Comparison of ENCODE assay signal across 19 cellular contexts in the genomic region with DNA sequence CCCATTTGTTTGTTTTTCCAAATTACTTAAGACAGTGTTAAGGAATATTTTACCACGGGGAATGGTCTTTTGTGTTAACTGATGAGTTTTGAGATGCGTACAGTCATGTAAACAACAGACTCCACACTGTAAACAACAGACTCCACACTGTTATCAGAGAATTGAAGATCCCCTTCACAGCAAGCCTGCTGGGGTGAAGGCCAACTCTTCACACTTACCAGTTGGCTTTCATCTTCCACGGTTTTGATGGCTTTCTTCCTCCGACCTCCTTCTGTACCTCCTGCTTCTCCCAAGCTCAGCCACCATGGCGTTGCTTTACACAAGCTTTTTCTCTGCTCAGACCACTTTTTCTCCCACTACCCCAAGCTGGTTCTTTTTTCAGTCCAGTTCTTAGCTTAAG.
A peak's percentile ranks its signal among the peaks of the same experiment; 100 is the strongest.
DNase-seq lines count a peak whose midpoint lies in the region; ATAC-seq and TF ChIP-seq lines count a peak whose summit lies in the region.
"Had no signal": no experiment of that assay in that cellular context is flagged by ENCODE, and none has a peak within 500 bp of the region (broad histone marks: within the 10 kb centered on the region; RNA-seq: fewer than 3 reads in every experiment).

No MANE protein-coding gene starts in this region.

- H3K4me1 Mint-ChIP-seq in endodermal cell, result peaks cover 42% of the 10 kb centered on the region
- no peaks in the 10 kb centered on the region for H3K4me1 Mint-ChIP-seq in naive thymus-derived CD4-positive, alpha-beta T cell
- H3K4me1 Mint-ChIP-seq: B cell had no signal

- no peaks in the 10 kb centered on the region for H3K36me3 Mint-ChIP-seq in endodermal cell (ENCODE audit: low read depth)
- no peaks in the 10 kb centered on the region for H3K36me3 Mint-ChIP-seq in naive thymus-derived CD4-positive, alpha-beta T cell
- H3K36me3 Mint-ChIP-seq: CD8-positive, alpha-beta T cell had no signal

- peaks cover 19% of the 10 kb centered on the region for H3K27me3 Mint-ChIP-seq in endodermal cell (ENCODE audit: insufficient read depth)
- peaks cover 0 to 21% (median 16%) of the 10 kb centered on the region in 5 donors for H3K27me3 Mint-ChIP-seq in naive thymus-derived CD4-positive, alpha-beta T cell
- H3K27me3 Mint-ChIP-seq: B cell had no signal

- 34 to 40% methylated on average over 1 to 5 of the region's 5 CpGs for WGBS in endodermal cell (ENCODE audit: insufficient coverage in 1 of 2, insufficient read length in 1 of 2), 2 experiments

- DNase-seq in ELF-1 (ENCODE audit: low read depth, low spot score) (peak; percentile 5), endodermal cell (peak; percentile 68), iPS-NIHi7 (ENCODE audit: extremely low spot score) (peak; percentile 28), colonic mucosa (no peak)
- no peak for DNase-seq in naive thymus-derived CD4-positive, alpha-beta T cell
- DNase-seq: AML-193; Caco-2; Calu3; CD4-positive, alpha-beta T cell; CD8-positive, alpha-beta T cell; DMS79 treated with DMSO at 0.1 percent for 48 hours; GDM1 had no signal

- H3K9me3 ChIP-seq in endodermal cell (ENCODE audit: control insufficient read depth, low read length) (no peaks in the 10 kb centered on the region), colonic mucosa (no peaks in the 10 kb centered on the region)
- no peaks in the 10 kb centered on the region for H3K9me3 ChIP-seq in naive thymus-derived CD4-positive, alpha-beta T cell (ENCODE audit: control insufficient read depth in 2 of 3, low read length in 3 of 3)
- H3K9me3 ChIP-seq: A549; BLaER1 treated with 17β-estradiol and CSF1 and Interleukin-3, amounts not matched to agents 10 nM and 100 nM; Caco-2 had no signal

- H3K36me3 ChIP-seq in endodermal cell (ENCODE audit: control insufficient read depth, insufficient read depth, low read length) (no peaks in the 10 kb centered on the region), colonic mucosa (no peaks in the 10 kb centered on the region)
- H3K36me3 ChIP-seq in naive thymus-derived CD4-positive, alpha-beta T cell (ENCODE audit: control insufficient read depth in 2 of 3, insufficient read depth in 3 of 3, low read length in 3 of 3), result no peaks in the 10 kb centered on the region
- H3K36me3 ChIP-seq: BLaER1 treated with 17β-estradiol and CSF1 and Interleukin-3, amounts not matched to agents 10 nM and 100 nM had no signal

- no peak for TF ChIP-seq CTCF in endodermal cell (conservative IDR thresholded peaks at IDR 0.05)
- TF ChIP-seq CTCF in colonic mucosa (IDR thresholded peaks at IDR 0.05), result no peak

- CTCF ChIA-PET in naive thymus-derived CD4-positive, alpha-beta T cell (lab: Charles Lee), result no interaction called here

- intact Hi-C loops in colonic mucosa (cut with DNase I), result no loop called here
- intact Hi-C loops in naive thymus-derived CD4-positive, alpha-beta T cell (cut with micrococcal nuclease), result no loop called here

- H3K27me3 ChIP-seq in endodermal cell (ENCODE audit: control insufficient read depth, insufficient read depth, low read length, poor library complexity, severe bottlenecking) (no peaks in the 10 kb centered on the region), colonic mucosa (no peaks in the 10 kb centered on the region)
- H3K27me3 ChIP-seq in naive thymus-derived CD4-positive, alpha-beta T cell (ENCODE audit: control insufficient read depth in 2 of 2, insufficient read depth in 2 of 2, low read length in 2 of 2), result no peaks in the 10 kb centered on the region
- H3K27me3 ChIP-seq: BLaER1 treated with 17β-estradiol and CSF1 and Interleukin-3, amounts not matched to agents 10 nM and 100 nM had no signal

- no peaks in the 10 kb centered on the region for H3K9me3 Mint-ChIP-seq in endodermal cell
- peaks cover 0 to 6% (median 0%) of the 10 kb centered on the region in 11 donors for H3K9me3 Mint-ChIP-seq in naive thymus-derived CD4-positive, alpha-beta T cell
- H3K9me3 Mint-ChIP-seq: CD8-positive, alpha-beta T cell had no signal

- POLR2A ChIA-PET in naive thymus-derived CD4-positive, alpha-beta T cell (lab: Charles Lee), result no interaction called here

- no peak overlapping the region for H3K27ac ChIP-seq in endodermal cell (ENCODE audit: low read depth, low read length)
- no peak overlapping the region for H3K27ac ChIP-seq in colonic mucosa
- no peak overlapping the region for H3K27ac ChIP-seq in naive thymus-derived CD4-positive, alpha-beta T cell (ENCODE audit: low read depth, low read length)
- H3K27ac ChIP-seq: 22Rv1; A549; BLaER1 treated with 17β-estradiol and CSF1 and Interleukin-3, amounts not matched to agents 10 nM and 100 nM; C4-2B had no signal

- H3K27ac Mint-ChIP-seq in endodermal cell, result no peak overlapping the region
- H3K27ac Mint-ChIP-seq in naive thymus-derived CD4-positive, alpha-beta T cell, result no peak overlapping the region
- H3K27ac Mint-ChIP-seq: B cell; CD4-positive, alpha-beta T cell; CD8-positive, alpha-beta T cell had no signal

- H3K4me1 ChIP-seq in endodermal cell (ENCODE audit: control insufficient read depth, insufficient read depth, low read length), result peaks cover 3% of the 10 kb centered on the region
- no peaks in the 10 kb centered on the region for H3K4me1 ChIP-seq in colonic mucosa
- H3K4me1 ChIP-seq in naive thymus-derived CD4-positive, alpha-beta T cell (ENCODE audit: control insufficient read depth in 2 of 2, insufficient read depth in 2 of 2, low read length in 2 of 2), result no peaks in the 10 kb centered on the region
- H3K4me1 ChIP-seq: A549, Caco-2 had no signal

- ATAC-seq in HG02571 (IDR thresholded peaks at IDR 0.05; ENCODE audit: unreplicated experiment), result no peak
- ATAC-seq in naive thymus-derived CD4-positive, alpha-beta T cell, result no peak
- ATAC-seq: A549; CD8-positive, alpha-beta T cell; GM12878 had no signal

- no peak overlapping the region for H3K4me3 Mint-ChIP-seq in endodermal cell
- no peak overlapping the region for H3K4me3 Mint-ChIP-seq in naive thymus-derived CD4-positive, alpha-beta T cell
- H3K4me3 Mint-ChIP-seq: B cell; CD4-positive, alpha-beta T cell; CD8-positive, alpha-beta T cell had no signal

- H3K9ac ChIP-seq in endodermal cell (ENCODE audit: extremely low read depth, low read length, poor library complexity, severe bottlenecking), result no peak overlapping the region
- no peak overlapping the region for H3K9ac ChIP-seq in colonic mucosa (ENCODE audit: low read depth in 2 of 2, low read length in 2 of 2)
- H3K9ac ChIP-seq: BLaER1 treated with 17β-estradiol and CSF1 and Interleukin-3, amounts not matched to agents 10 nM and 100 nM had no signal

- H3K4me3 ChIP-seq in endodermal cell (ENCODE audit: low read length), result peak overlapping the region; percentile 41
- H3K4me3 ChIP-seq in colonic mucosa, result no peak overlapping the region
- H3K4me3 ChIP-seq in naive thymus-derived CD4-positive, alpha-beta T cell (ENCODE audit: low read length), result no peak overlapping the region
- H3K4me3 ChIP-seq: A549; BLaER1 treated with 17β-estradiol and CSF1 and Interleukin-3, amounts not matched to agents 10 nM and 100 nM; GM12878 had no signal

Comparison
In these comparisons a context has a peak if more than half of its experiments do, and no peak if none do; other contexts are left out.
1. DNase-seq: peak in ELF-1 (single experiment), endodermal cell (single experiment) and iPS-NIHi7 (single experiment); none in colonic mucosa (single experiment) and naive thymus-derived CD4-positive, alpha-beta T cell (0 of 9).